6 cellular contexts compared by ENCODE assay signal in genomic region chr11:3069425-3069824, GRCh38.
"Had no signal": no experiment of that assay in that cellular context is flagged by ENCODE, and none has a peak within 500 bp of the region (broad histone marks: within the 10 kb centered on the region; RNA-seq: fewer than 3 reads in every experiment).

No MANE protein-coding gene starts in this region.

- H3K36me3 ChIP-seq: HAP-1 had no signal

- DNase-seq: H7, KG1 had no signal

- H3K4me3 ChIP-seq: GM23338, HAP-1 had no signal

- H3K4me2 ChIP-seq: GM23338 had no signal

- ATAC-seq: GM23338, HCT116 had no signal

- FAIRE-seq: HTR-8/SVneo had no signal

- H2AFZ ChIP-seq: GM23338 had no signal
